Comparison of ENCODE assay signal across 1 cellular context in genomic region chr3:48338635-48339034, GRCh38.
TF ChIP-seq lines count a peak whose summit lies in the region.

No MANE protein-coding gene starts in this region.

TF ChIP-seq in IMR-90, 13 proteins besides CTCF, POLR2A, EP300 and RAD21:
- TF ChIP-seq MAZ (IDR thresholded peaks at IDR 0.05; ENCODE audit: borderline replicate concordance, low read depth, low read length) (no peak), NFE2L2 (IDR thresholded peaks at IDR 0.05; ENCODE audit: low read depth, low read length) (no peak), USF2 (IDR thresholded peaks at IDR 0.05; ENCODE audit: low read depth, low read length) (no peak), BHLHE40 (IDR thresholded peaks at IDR 0.05; ENCODE audit: low read depth, low read length) (no peak), MXI1 (IDR thresholded peaks at IDR 0.05; ENCODE audit: borderline replicate concordance, low read depth, low read length) (no peak), MAFK (IDR thresholded peaks at IDR 0.05; ENCODE audit: low read depth, low read length) (no peak), RCOR1 (IDR thresholded peaks at IDR 0.05; ENCODE audit: insufficient replicate concordance, low read length) (no peak), SMC3 (IDR thresholded peaks at IDR 0.05; ENCODE audit: low read depth, low read length) (no peak), ELK1 (IDR thresholded peaks at IDR 0.05; ENCODE audit: borderline replicate concordance, low read depth, low read length) (no peak), FOS (IDR thresholded peaks at IDR 0.05; ENCODE audit: low read depth, low read length) (no peak), RFX5 (IDR thresholded peaks at IDR 0.05; ENCODE audit: low read depth, low read length) (no peak), CHD1 (IDR thresholded peaks at IDR 0.05; ENCODE audit: low read depth, low read length) (no peak), CEBPB (IDR thresholded peaks at IDR 0.05; ENCODE audit: low read depth, low read length) (no peak)
